ENCODE assay signal across 13 cellular contexts in the genomic region with DNA sequence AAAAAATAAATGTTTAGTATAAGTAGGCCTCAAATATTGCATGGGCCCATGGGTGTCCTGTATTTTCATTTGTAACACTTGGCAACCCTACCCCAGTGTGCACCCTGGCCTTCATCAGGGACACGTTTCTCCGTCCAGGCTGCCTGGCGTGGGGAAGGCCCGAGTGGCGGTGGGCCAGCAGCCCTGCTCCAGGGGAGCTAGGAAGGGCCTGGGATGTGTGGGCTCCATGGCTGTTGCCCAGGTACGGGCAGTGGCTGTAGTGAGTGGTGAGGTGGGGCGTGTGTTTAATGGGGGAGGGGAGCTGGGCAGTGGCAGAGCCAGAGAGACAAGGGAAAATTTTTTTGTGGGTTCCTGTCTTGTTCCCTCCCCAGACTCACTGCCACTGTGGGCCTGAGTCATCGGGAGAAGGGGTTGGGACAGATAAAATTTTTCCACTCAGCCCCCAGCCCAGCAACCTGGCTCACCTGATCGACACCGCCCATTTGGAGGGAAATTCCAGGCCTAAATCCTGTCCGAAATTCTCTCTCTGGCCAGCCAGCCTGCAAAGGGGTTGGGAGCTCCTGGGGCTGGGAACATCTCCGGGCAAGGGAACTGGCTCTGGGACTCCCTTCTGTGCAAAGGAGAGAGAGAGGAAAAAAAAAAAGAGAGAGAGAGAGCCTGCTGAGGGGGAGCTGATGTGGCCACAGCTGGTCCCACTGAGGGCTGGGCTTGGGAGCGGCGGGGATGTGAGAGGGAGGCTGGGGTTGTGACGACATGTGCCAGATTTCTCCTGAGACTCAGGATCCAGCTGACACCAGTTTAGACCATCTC. TPM values are rescaled to one million over a fixed set of nuclear protein-coding genes. Genes with fewer than 3 reads are reported as not detected.
DNase-seq lines count a peak whose midpoint lies in the region; ATAC-seq and TF ChIP-seq lines count a peak whose summit lies in the region.
"Had no signal": no experiment of that assay in that cellular context is flagged by ENCODE, and none has a peak within 500 bp of the region (broad histone marks: within the 10 kb centered on the region; RNA-seq: fewer than 3 reads in every experiment).

No MANE protein-coding gene starts in this region.

- ATAC-seq in omental fat pad (ENCODE audit: low FRiP score) (peak; percentile 35), GM18511 (IDR thresholded peaks at IDR 0.05; ENCODE audit: unreplicated experiment) (no peak)
- ATAC-seq: effector memory CD8-positive, alpha-beta T cell had no signal

- no peaks in the 10 kb centered on the region for H3K27me3 Mint-ChIP-seq in Calu3 (ENCODE audit: unreplicated experiment)
- H3K27me3 Mint-ChIP-seq in glutamatergic neuron (ENCODE audit: unreplicated experiment) = peaks cover 2% of the 10 kb centered on the region
- H3K27me3 Mint-ChIP-seq: effector memory CD8-positive, alpha-beta T cell had no signal

- CTCF ChIA-PET in Calu3 (lab: Charles Lee) = interaction anchor here (0.6 kb wide), 2 partner anchors 264 to 347 kb away, joined by 3 to 15 read pairs; no protein-coding TSS in a partner anchor
- CTCF ChIA-PET in RWPE1 (lab: Yijun Ruan, JAX) = interaction anchor here (0.7 kb wide), 1 partner anchor 71 kb away, joined by 4 read pairs; no protein-coding TSS in a partner anchor

- intact Hi-C loops in Calu3 (cut with micrococcal nuclease; ENCODE audit: unreplicated experiment) = no loop called here

- no peak for DNase-seq in Calu3
- DNase-seq in RWPE1 (ENCODE audit: low spot score) = peak; percentile 35
- peak; percentile 73 for DNase-seq in glutamatergic neuron
- no peak for DNase-seq in omental fat pad (ENCODE audit: low spot score)
- no peak for DNase-seq in stimulated activated CD4-positive, alpha-beta T cell treated with anti-CD3 and anti-CD28 coated beads, Interleukin-12 subunit alpha, Interleukin-12 subunit beta, amount 100 ng/mL, for 4 hours
- no peak for DNase-seq in inferior parietal cortex (ENCODE audit: extremely low spot score)
- no peak for DNase-seq in NCI-H1105 (lab: John Stamatoyannopoulos, UW)
- DNase-seq: amygdala; effector memory CD8-positive, alpha-beta T cell; GM23248; hippocampal formation; NCI-H1694 treated with DMSO at 0.1 percent for 48 hours had no signal

- POLR2A ChIA-PET in RWPE1 (lab: Yijun Ruan, JAX; ENCODE audit: low non-redundant PET) = interaction anchor here (0.6 to 0.8 kb wide), 3 partner anchors 65 to 153 kb away, joined by 3 read pairs; no protein-coding TSS in a partner anchor

- no TSS peak for BruUV-seq in Calu3 (replicated peaks; lab: Mats Ljungman, UMichigan)

- H3K9me3 Mint-ChIP-seq in Calu3 (ENCODE audit: low read depth, unreplicated experiment) (no peaks in the 10 kb centered on the region), glutamatergic neuron (ENCODE audit: unreplicated experiment) (peaks cover 3% of the 10 kb centered on the region)
- H3K9me3 Mint-ChIP-seq: effector memory CD8-positive, alpha-beta T cell had no signal

- H3K4me3 Mint-ChIP-seq in Calu3 (ENCODE audit: low read depth, unreplicated experiment) (no peak overlapping the region), glutamatergic neuron (ENCODE audit: unreplicated experiment) (no peak overlapping the region)
- H3K4me3 Mint-ChIP-seq: effector memory CD8-positive, alpha-beta T cell had no signal

- H3K36me3 Mint-ChIP-seq in Calu3 (ENCODE audit: insufficient read depth, unreplicated experiment) (peaks cover 9% of the 10 kb centered on the region), glutamatergic neuron (ENCODE audit: unreplicated experiment) (no peaks in the 10 kb centered on the region)

- TF ChIP-seq CTCF in Calu3 (IDR thresholded peaks at IDR 0.05; ENCODE audit: unreplicated experiment) (no peak), RWPE1 (conservative IDR thresholded peaks at IDR 0.05; ENCODE audit: low read depth) (no peak), glutamatergic neuron (IDR thresholded peaks at IDR 0.05; ENCODE audit: partially characterized antibody, unreplicated experiment) (no peak), omental fat pad (IDR thresholded peaks at IDR 0.05) (no peak)

- H3K27ac Mint-ChIP-seq in Calu3 (ENCODE audit: unreplicated experiment) (peak overlapping the region; percentile 3), glutamatergic neuron (ENCODE audit: unreplicated experiment) (peak overlapping the region; percentile 52)

- H3K27ac ChIP-seq in RWPE1 = peak overlapping the region; percentile 94
- H3K27ac ChIP-seq: GM23248 had no signal

- H3K4me1 Mint-ChIP-seq in Calu3 (ENCODE audit: low read depth, unreplicated experiment) (peaks cover 41% of the 10 kb centered on the region), glutamatergic neuron (ENCODE audit: low read depth, unreplicated experiment) (no peaks in the 10 kb centered on the region)

RNA-seq across cellular contexts. Expression of a gene that starts 32.5 kb away (rescaled TPM):
- 345 and 407 TPM in 2 replicates for total RNA-seq in Calu3 (2022)
- total RNA-seq in glutamatergic neuron (ENCODE audit: unreplicated experiment) = 21.6 TPM
- total RNA-seq in omental fat pad = 100 to 1,000 TPM; 157 to 656 (median 510) TPM

RNA-seq across cellular contexts. Expression of a gene that starts 49.9 kb away (rescaled TPM):
- 88.8 and 106 TPM in 2 replicates for total RNA-seq in Calu3 (2022)
- total RNA-seq in glutamatergic neuron (ENCODE audit: unreplicated experiment) = 27.7 TPM
- 10 to 100 TPM; 30.3 to 54.7 (median 42.5) TPM for total RNA-seq in omental fat pad

Comparison
In these comparisons a context has a peak if more than half of its experiments do, and no peak if none do; other contexts are left out.
1. DNase-seq: peak in RWPE1 (single experiment) and glutamatergic neuron (single experiment); none in Calu3 (single experiment), omental fat pad (single experiment), stimulated activated CD4-positive, alpha-beta T cell treated with anti-CD3 and anti-CD28 coated beads, Interleukin-12 subunit alpha, Interleukin-12 subunit beta, amount 100 ng/mL, for 4 hours (single experiment), inferior parietal cortex (single experiment) and NCI-H1105 (single experiment).